In the genomic region with DNA sequence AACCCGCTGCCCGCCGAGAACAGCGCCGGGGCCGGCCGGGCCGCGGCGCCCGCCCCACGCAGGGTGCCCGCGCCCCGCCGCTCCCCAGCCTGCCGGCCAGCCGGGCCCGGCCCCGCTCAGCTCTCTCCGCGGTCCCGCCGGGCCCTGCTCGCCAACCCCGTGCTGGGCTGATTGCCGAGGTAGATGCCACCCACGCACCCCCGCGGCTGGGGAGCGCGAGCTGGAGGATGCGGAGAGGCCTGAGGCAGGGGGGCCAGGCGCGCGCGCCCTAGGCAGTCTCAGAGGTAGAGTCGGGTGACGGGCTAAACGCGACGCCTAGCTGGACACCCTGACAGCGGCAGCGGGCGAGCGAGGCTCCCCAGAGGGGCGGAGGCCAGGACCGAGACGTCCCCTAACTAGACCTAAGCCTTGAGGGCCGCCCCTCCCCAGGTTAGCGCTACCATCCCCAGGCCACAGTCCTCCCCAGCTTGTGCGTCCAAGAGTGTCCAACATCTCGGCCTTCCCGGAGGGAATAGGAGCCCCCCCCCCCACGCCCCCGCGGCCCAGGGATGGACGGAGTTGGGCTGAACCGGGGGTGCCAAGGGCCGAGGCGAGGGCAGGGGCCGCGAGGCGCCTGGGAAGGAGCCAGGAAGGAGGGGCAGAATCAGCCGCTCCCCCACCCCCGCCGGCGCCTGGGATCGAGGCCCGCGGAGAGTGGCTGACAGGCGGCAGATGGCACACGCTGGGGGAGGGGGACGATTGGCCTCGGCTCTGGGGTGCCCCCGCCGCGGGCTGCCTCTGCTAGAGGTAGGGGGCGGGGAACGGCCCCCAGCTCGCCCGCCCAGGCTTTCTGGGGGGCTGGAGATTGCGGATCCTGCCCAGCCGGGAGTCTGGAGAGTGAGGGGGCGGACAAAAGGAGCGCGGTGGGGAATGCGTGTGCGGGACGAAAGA, we compare ENCODE assay signal across 1 cellular context.
TF ChIP-seq lines count a peak whose summit lies in the region.

No MANE protein-coding gene starts in this region.

TF ChIP-seq in GM12878, 131 proteins besides CTCF, POLR2A, EP300 and RAD21:
- TF ChIP-seq MEF2A (IDR thresholded peaks at IDR 0.05; ENCODE audit: insufficient read depth, low read depth, low read length): no peak
- TF ChIP-seq BCL11A (IDR thresholded peaks at IDR 0.05; ENCODE audit: low read depth, low read length): no peak
- TF ChIP-seq EGR1 (IDR thresholded peaks at IDR 0.05; ENCODE audit: borderline replicate concordance in 1 of 2, low read depth in 2 of 2, low read length in 2 of 2): peak in 1 of 2 experiments; percentile 62; a peak in 1 of 3 replicates
- TF ChIP-seq, protein P1, sequence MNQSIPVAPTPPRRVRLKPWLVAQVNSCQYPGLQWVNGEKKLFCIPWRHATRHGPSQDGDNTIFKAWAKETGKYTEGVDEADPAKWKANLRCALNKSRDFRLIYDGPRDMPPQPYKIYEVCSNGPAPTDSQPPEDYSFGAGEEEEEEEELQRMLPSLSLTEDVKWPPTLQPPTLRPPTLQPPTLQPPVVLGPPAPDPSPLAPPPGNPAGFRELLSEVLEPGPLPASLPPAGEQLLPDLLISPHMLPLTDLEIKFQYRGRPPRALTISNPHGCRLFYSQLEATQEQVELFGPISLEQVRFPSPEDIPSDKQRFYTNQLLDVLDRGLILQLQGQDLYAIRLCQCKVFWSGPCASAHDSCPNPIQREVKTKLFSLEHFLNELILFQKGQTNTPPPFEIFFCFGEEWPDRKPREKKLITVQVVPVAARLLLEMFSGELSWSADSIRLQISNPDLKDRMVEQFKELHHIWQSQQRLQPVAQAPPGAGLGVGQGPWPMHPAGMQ (IDR thresholded peaks at IDR 0.05; ENCODE audit: borderline replicate concordance): no peak
- no peak for TF ChIP-seq RUNX3 (IDR thresholded peaks at IDR 0.05; ENCODE audit: low read length)
- TF ChIP-seq EED (IDR thresholded peaks at IDR 0.05; ENCODE audit: low read depth): no peak
- TF ChIP-seq RFX5 (IDR thresholded peaks at IDR 0.05; ENCODE audit: low read depth, low read length): no peak
- TF ChIP-seq, protein P2, sequence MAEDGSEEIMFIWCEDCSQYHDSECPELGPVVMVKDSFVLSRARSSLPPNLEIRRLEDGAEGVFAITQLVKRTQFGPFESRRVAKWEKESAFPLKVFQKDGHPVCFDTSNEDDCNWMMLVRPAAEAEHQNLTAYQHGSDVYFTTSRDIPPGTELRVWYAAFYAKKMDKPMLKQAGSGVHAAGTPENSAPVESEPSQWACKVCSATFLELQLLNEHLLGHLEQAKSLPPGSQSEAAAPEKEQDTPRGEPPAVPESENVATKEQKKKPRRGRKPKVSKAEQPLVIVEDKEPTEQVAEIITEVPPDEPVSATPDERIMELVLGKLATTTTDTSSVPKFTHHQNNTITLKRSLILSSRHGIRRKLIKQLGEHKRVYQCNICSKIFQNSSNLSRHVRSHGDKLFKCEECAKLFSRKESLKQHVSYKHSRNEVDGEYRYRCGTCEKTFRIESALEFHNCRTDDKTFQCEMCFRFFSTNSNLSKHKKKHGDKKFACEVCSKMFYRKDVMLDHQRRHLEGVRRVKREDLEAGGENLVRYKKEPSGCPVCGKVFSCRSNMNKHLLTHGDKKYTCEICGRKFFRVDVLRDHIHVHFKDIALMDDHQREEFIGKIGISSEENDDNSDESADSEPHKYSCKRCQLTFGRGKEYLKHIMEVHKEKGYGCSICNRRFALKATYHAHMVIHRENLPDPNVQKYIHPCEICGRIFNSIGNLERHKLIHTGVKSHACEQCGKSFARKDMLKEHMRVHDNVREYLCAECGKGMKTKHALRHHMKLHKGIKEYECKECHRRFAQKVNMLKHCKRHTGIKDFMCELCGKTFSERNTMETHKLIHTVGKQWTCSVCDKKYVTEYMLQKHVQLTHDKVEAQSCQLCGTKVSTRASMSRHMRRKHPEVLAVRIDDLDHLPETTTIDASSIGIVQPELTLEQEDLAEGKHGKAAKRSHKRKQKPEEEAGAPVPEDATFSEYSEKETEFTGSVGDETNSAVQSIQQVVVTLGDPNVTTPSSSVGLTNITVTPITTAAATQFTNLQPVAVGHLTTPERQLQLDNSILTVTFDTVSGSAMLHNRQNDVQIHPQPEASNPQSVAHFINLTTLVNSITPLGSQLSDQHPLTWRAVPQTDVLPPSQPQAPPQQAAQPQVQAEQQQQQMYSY (CRISPR knock-in tag; IDR thresholded peaks at IDR 0.05): no peak
- TF ChIP-seq BACH1 (IDR thresholded peaks at IDR 0.05; ENCODE audit: borderline replicate concordance): no peak
- TF ChIP-seq SMARCA5 (IDR thresholded peaks at IDR 0.05): no peak
- peak; percentile 64 for TF ChIP-seq SUZ12 (IDR thresholded peaks at IDR 0.05; ENCODE audit: unreplicated experiment)
- no peak for TF ChIP-seq SMAD5 (IDR thresholded peaks at IDR 0.05; ENCODE audit: low read depth)
- no peak for TF ChIP-seq TARDBP (IDR thresholded peaks at IDR 0.05; ENCODE audit: borderline replicate concordance)
- TF ChIP-seq NR2C1 (IDR thresholded peaks at IDR 0.05): no peak
